In genomic region chr20:25389381-25389857, GRCh38 we compare ENCODE assay signal across 8 cellular contexts.
DNase-seq lines count a peak whose midpoint lies in the region; ATAC-seq and TF ChIP-seq lines count a peak whose summit lies in the region.

No MANE protein-coding gene starts in this region.

- H3K4me3 ChIP-seq in astrocyte of the cerebellum (ENCODE audit: low read depth, low read length) = peak overlapping the region; percentile 90

- no peaks in the 10 kb centered on the region for H3K9me3 ChIP-seq in KOPT-K1 (ENCODE audit: insufficient read depth, low read length, poor library complexity, severe bottlenecking)

- ATAC-seq in GM21381 (IDR thresholded peaks at IDR 0.05; ENCODE audit: unreplicated experiment) = no peak

- in situ Hi-C loops in astrocyte of the cerebellum (cut with HindIII; ENCODE audit: low sequenced_read_pairs) = no loop called here

- peaks cover 14% of the 10 kb centered on the region for H3K36me3 ChIP-seq in KOPT-K1 (ENCODE audit: insufficient read depth, low read length)

- DNase-seq in NOMO-1 treated with DMSO at 0.1 percent for 48 hours (lab: John Stamatoyannopoulos, UW; ENCODE audit: unreplicated experiment) = peak; percentile 20
- DNase-seq in NOMO-1 treated with dmso at 0.1 percent for 144 hours (lab: John Stamatoyannopoulos, UW; ENCODE audit: unreplicated experiment) = no peak
- DNase-seq in astrocyte of the cerebellum (ENCODE audit: low read depth) = no peak
- DNase-seq in kidney tubule cell (ENCODE audit: low spot score) = peak; percentile 41
- DNase-seq in superior temporal gyrus (ENCODE audit: extremely low spot score) = peak; percentile 58
- DNase-seq in middle frontal gyrus (ENCODE audit: extremely low spot score, low spot score) = no peak

- peak overlapping the region; percentile 68 for H3K27ac ChIP-seq in KOPT-K1 (ENCODE audit: low read depth, low read length, poor library complexity, severe bottlenecking)

- TF ChIP-seq CTCF in astrocyte of the cerebellum (IDR thresholded peaks at IDR 0.05; ENCODE audit: low read depth, low read length, missing control alignments) = no peak

Comparison
In these comparisons a context has a peak if more than half of its experiments do, and no peak if none do; other contexts are left out.
1. DNase-seq: peak in NOMO-1 treated with DMSO at 0.1 percent for 48 hours (single experiment), kidney tubule cell (single experiment) and superior temporal gyrus (single experiment); none in NOMO-1 treated with dmso at 0.1 percent for 144 hours (single experiment), astrocyte of the cerebellum (single experiment) and middle frontal gyrus (single experiment).